In genomic region chr19:43644181-43644580, GRCh38 we compare ENCODE assay signal across 19 cellular contexts. TPM values are rescaled to one million over a fixed set of nuclear protein-coding genes. Genes with fewer than 3 reads are reported as not detected.
DNase-seq lines count a peak whose midpoint lies in the region; ATAC-seq and TF ChIP-seq lines count a peak whose summit lies in the region.
"Had no signal": no experiment of that assay in that cellular context is flagged by ENCODE, and none has a peak within 500 bp of the region (broad histone marks: within the 10 kb centered on the region; RNA-seq: fewer than 3 reads in every experiment).

No MANE protein-coding gene starts in this region.

- peaks cover 12% of the 10 kb centered on the region for H3K4me1 ChIP-seq in HEK293 (ENCODE audit: control insufficient read depth, insufficient read depth, low read length)

- no peak for ATAC-seq in GM21381 (IDR thresholded peaks at IDR 0.05; ENCODE audit: unreplicated experiment)
- ATAC-seq: CD8-positive, alpha-beta T cell; GM12878 had no signal

- CTCF ChIA-PET in HEK293 (lab: Yijun Ruan, JAX), result interaction anchor here (0.6 to 4.5 kb wide), 2 partner anchors 8 to 113 kb away, joined by 3 to 27 read pairs; no protein-coding TSS in a partner anchor

- TF ChIP-seq CTCF in HEK293 (tag by site-specific recombination; IDR thresholded peaks at IDR 0.05) (no peak), fibroblast of villous mesenchyme (IDR thresholded peaks at IDR 0.05; ENCODE audit: insufficient read depth, low read depth, low read length) (no peak)

- DNase-seq in NCI-H2227 treated with DMSO at 0.1 percent for 48 hours (lab: John Stamatoyannopoulos, UW) (peak; percentile 16), NCI-H2227 (lab: John Stamatoyannopoulos, UW; ENCODE audit: unreplicated experiment) (no peak), NCI-H69 (lab: John Stamatoyannopoulos, UW) (peak; percentile 79), fibroblast of villous mesenchyme (ENCODE audit: low read depth) (peak; percentile 14), activated T-cell treated with anti-CD3 and anti-CD28 coated beads for 4 hours (no peak)
- DNase-seq: CD8-positive, alpha-beta T cell; DMS 273 treated with DMSO at 0.1 percent for 48 hours; DMS53; DND-41; EL; GM23248 had no signal

- peaks cover 12 to 13% of the 10 kb centered on the region in 2 experiments; a peak in 2 of 3 replicates for H3K36me3 ChIP-seq in HEK293 (ENCODE audit: control insufficient read depth in 2 of 2, insufficient read depth in 1 of 2, low read length in 2 of 2)
- H3K36me3 ChIP-seq: HAP-1 had no signal

- H3K9me3 ChIP-seq in HEK293 (ENCODE audit: control insufficient read depth, insufficient read depth, low read depth, low read length), result peaks cover 8% of the 10 kb centered on the region; the same call in 1 of the 2 replicates
- H3K9me3 ChIP-seq: HAP-1 had no signal

- H3K4me3 ChIP-seq in HEK293 (ENCODE audit: low read depth, low read length) (no peak overlapping the region), fibroblast of villous mesenchyme (ENCODE audit: low read depth, low read length) (no peak overlapping the region)
- H3K4me3 ChIP-seq: BLaER1 treated with 17β-estradiol and CSF1 and Interleukin-3, amounts not matched to agents 10 nM and 100 nM; GM12878; GM23248; HAP-1 had no signal

- POLR2A ChIA-PET in HEK293 (lab: Yijun Ruan, JAX), result interaction anchor here (0.5 to 0.6 kb wide), 2 partner anchors 11 to 48 kb away, joined by 6 to 8 read pairs; partner anchors contain the start of gene ZNF576

- H3K27ac ChIP-seq in HEK293 (ENCODE audit: extremely low read depth, low read depth, low read length), result no peak overlapping the region
- H3K27ac ChIP-seq: BLaER1 treated with 17β-estradiol and CSF1 and Interleukin-3, amounts not matched to agents 10 nM and 100 nM; GM23248 had no signal

TF ChIP-seq in HEK293, 187 proteins besides CTCF, POLR2A, EP300 and RAD21:
- TF ChIP-seq ZNF211 (tag by site-specific recombination; IDR thresholded peaks at IDR 0.05; ENCODE audit: low read depth) (no peak), SP7 (tag by site-specific recombination; IDR thresholded peaks at IDR 0.05) (0 out of 2 replicates have a peak, but pooled peaks have one; percentile 23), GLIS1 (tag by site-specific recombination; IDR thresholded peaks at IDR 0.05) (peak; percentile 48), BCL6B (tag by site-specific recombination; IDR thresholded peaks at IDR 0.05) (no peak)

RNA-seq across cellular contexts. Expression of gene CADM4, which starts 4.5 kb away (rescaled TPM):
- total RNA-seq in fibroblast of villous mesenchyme, result 7.7 and 22.0 TPM in 2 replicates

RNA-seq across cellular contexts. Expression of gene ZNF428, which starts 24.8 kb away (rescaled TPM):
- 25.0 and 31.9 TPM in 2 replicates for total RNA-seq in fibroblast of villous mesenchyme

RNA-seq across cellular contexts. Expression of gene PLAUR, which starts 25.8 kb away (rescaled TPM):
- total RNA-seq in fibroblast of villous mesenchyme, result 56.6 and 76.3 TPM in 2 replicates

RNA-seq across cellular contexts. Expression of gene SRRM5, which starts 32.3 kb away (rescaled TPM):
- under 0.01 TPM in 2 replicates for total RNA-seq in fibroblast of villous mesenchyme
- total RNA-seq: A172, G401, GM23248, H4 had no signal

RNA-seq across cellular contexts. Expression of gene ZNF576, which starts 47.8 kb away (rescaled TPM):
- 9.0 and 9.9 TPM in 2 replicates for total RNA-seq in fibroblast of villous mesenchyme

Comparison
In these comparisons a context has a peak if more than half of its experiments do, and no peak if none do; other contexts are left out.
1. DNase-seq: peak in NCI-H2227 treated with DMSO at 0.1 percent for 48 hours (single experiment), NCI-H69 (single experiment) and fibroblast of villous mesenchyme (single experiment); none in NCI-H2227 (single experiment) and activated T-cell treated with anti-CD3 and anti-CD28 coated beads for 4 hours (single experiment).